Comparison of ENCODE assay signal across 1 cellular context in genomic region chr18:23189099-23189498, GRCh38.
TF ChIP-seq lines count a peak whose summit lies in the region.

No MANE protein-coding gene starts in this region.

TF ChIP-seq in liver, 16 proteins besides CTCF, POLR2A, EP300 and RAD21 (continued from another document):
- TF ChIP-seq MAX (IDR thresholded peaks at IDR 0.05): no peak
- TF ChIP-seq, protein P1, sequence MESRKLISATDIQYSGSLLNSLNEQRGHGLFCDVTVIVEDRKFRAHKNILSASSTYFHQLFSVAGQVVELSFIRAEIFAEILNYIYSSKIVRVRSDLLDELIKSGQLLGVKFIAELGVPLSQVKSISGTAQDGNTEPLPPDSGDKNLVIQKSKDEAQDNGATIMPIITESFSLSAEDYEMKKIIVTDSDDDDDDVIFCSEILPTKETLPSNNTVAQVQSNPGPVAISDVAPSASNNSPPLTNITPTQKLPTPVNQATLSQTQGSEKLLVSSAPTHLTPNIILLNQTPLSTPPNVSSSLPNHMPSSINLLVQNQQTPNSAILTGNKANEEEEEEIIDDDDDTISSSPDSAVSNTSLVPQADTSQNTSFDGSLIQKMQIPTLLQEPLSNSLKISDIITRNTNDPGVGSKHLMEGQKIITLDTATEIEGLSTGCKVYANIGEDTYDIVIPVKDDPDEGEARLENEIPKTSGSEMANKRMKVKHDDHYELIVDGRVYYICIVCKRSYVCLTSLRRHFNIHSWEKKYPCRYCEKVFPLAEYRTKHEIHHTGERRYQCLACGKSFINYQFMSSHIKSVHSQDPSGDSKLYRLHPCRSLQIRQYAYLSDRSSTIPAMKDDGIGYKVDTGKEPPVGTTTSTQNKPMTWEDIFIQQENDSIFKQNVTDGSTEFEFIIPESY (IDR thresholded peaks at IDR 0.05): no peak
- no peak for TF ChIP-seq NR2F2 (IDR thresholded peaks at IDR 0.05)
- TF ChIP-seq, protein P2, sequence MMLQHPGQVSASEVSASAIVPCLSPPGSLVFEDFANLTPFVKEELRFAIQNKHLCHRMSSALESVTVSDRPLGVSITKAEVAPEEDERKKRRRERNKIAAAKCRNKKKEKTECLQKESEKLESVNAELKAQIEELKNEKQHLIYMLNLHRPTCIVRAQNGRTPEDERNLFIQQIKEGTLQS (IDR thresholded peaks at IDR 0.05): no peak
- TF ChIP-seq FOXA1 (IDR thresholded peaks at IDR 0.05): no peak
- no peak for TF ChIP-seq TAF1 (conservative IDR thresholded peaks at IDR 0.05)
- no peak for TF ChIP-seq RXRA (IDR thresholded peaks at IDR 0.05)
- TF ChIP-seq HNF4A (conservative IDR thresholded peaks at IDR 0.05): no peak
- no peak for TF ChIP-seq YY1 (IDR thresholded peaks at IDR 0.05)
- no peak for TF ChIP-seq GABPA (IDR thresholded peaks at IDR 0.05 in 1 of 2, conservative IDR thresholded peaks at IDR 0.05 in 1 of 2)
- TF ChIP-seq FOXA2 (IDR thresholded peaks at IDR 0.05): no peak
- TF ChIP-seq HNF4G (IDR thresholded peaks at IDR 0.05): no peak
